26 cellular contexts compared by ENCODE assay signal in genomic region chr17:8021565-8022357, GRCh38. TPM values are rescaled to one million over a fixed set of nuclear protein-coding genes. Genes with fewer than 3 reads are reported as not detected.
DNase-seq lines count a peak whose midpoint lies in the region; ATAC-seq, FAIRE-seq and TF ChIP-seq lines count a peak whose summit lies in the region.
"Had no signal": no experiment of that assay in that cellular context is flagged by ENCODE, and none has a peak within 500 bp of the region (broad histone marks: within the 10 kb centered on the region; RNA-seq: fewer than 3 reads in every experiment).

No MANE protein-coding gene starts in this region.

- no peaks in the 10 kb centered on the region for H4K20me1 ChIP-seq in astrocyte (ENCODE audit: insufficient read depth, low read length)

- no peak for ATAC-seq in left colon
- ATAC-seq: HCT116, Right ventricle myocardium inferior had no signal

- H3K4me2 ChIP-seq in astrocyte (ENCODE audit: low read length): no peak overlapping the region
- H3K4me2 ChIP-seq: KMS-11 had no signal

- H3K9me3 Mint-ChIP-seq in astrocyte (ENCODE audit: unreplicated experiment): no peaks in the 10 kb centered on the region
- H3K9me3 Mint-ChIP-seq: CD8-positive, alpha-beta memory T cell had no signal

- H3K4me1 Mint-ChIP-seq in astrocyte (ENCODE audit: low read depth, unreplicated experiment): peaks cover 30% of the 10 kb centered on the region

- no peaks in the 10 kb centered on the region for H3K36me3 Mint-ChIP-seq in astrocyte (ENCODE audit: low read depth, unreplicated experiment)

- no peak overlapping the region for H3K4me3 ChIP-seq in astrocyte (ENCODE audit: insufficient read depth, low read depth, low read length)
- H3K4me3 ChIP-seq in kidney (ENCODE audit: low read length in 2 of 2): no peak overlapping the region
- no peak overlapping the region for H3K4me3 ChIP-seq in sigmoid colon
- H3K4me3 ChIP-seq: SJSA1 had no signal

- peak overlapping the region; percentile 38 for H3K27ac Mint-ChIP-seq in astrocyte (ENCODE audit: unreplicated experiment)

- no peak for TF ChIP-seq POLR2A in sigmoid colon (IDR thresholded peaks at IDR 0.05)

- H3K4me1 ChIP-seq in astrocyte (ENCODE audit: insufficient read depth, low read length) (no peaks in the 10 kb centered on the region), kidney (ENCODE audit: control insufficient read depth in 1 of 2, insufficient read depth in 1 of 2, low read depth in 1 of 2, low read length in 2 of 2) (no peaks in the 10 kb centered on the region), sigmoid colon (peaks cover 0 to 8% (median 2%) of the 10 kb centered on the region in 4 donors)
- H3K4me1 ChIP-seq: SJSA1 had no signal

- TF ChIP-seq CTCF in astrocyte (IDR thresholded peaks at IDR 0.05; ENCODE audit: insufficient read depth, low read depth, low read length) (no peak), kidney (IDR thresholded peaks at IDR 0.05; ENCODE audit: borderline replicate concordance, extremely low read depth, insufficient read depth) (no peak), sigmoid colon (IDR thresholded peaks at IDR 0.05) (no peak)

- no peaks in the 10 kb centered on the region for H3K79me2 ChIP-seq in astrocyte (ENCODE audit: insufficient read depth, low read length)

- no peak overlapping the region for H2AFZ ChIP-seq in astrocyte (ENCODE audit: low read depth, low read length)

- 92 to 95% methylated on average over 13 of the region's 13 CpGs for WGBS in sigmoid colon, 2 donors

- peak; percentile 38 for DNase-seq in activated effector memory CD4-positive, alpha-beta T cell treated with anti-CD3 and anti-CD28 coated beads, Interleukin-2, amount 50 U/mL, for 16 hours
- no peak for DNase-seq in activated effector memory CD4-positive, alpha-beta T cell treated with Interleukin-2 at 50 U/mL for 16 hours
- no peak for DNase-seq in astrocyte (ENCODE audit: low read depth)
- DNase-seq in kidney: peak; percentile 32
- peak; percentile 39 for DNase-seq in sigmoid colon
- DNase-seq in left colon: no peak
- no peak for DNase-seq in NCI-H748 (lab: John Stamatoyannopoulos, UW; ENCODE audit: unreplicated experiment)
- DNase-seq in stimulated activated naive CD4-positive, alpha-beta T cell treated with Interleukin-2 at 50 U/mL for 16 hours (lab: John Stamatoyannopoulos, UW): no peak
- DNase-seq: AML-193; C1 segment of cervical spinal cord; CD8-positive, alpha-beta memory T cell; GOT3; NCI-H1105 treated with DMSO at 0.1 percent for 48 hours; NCI-H2029 treated with DMSO at 0.1 percent for 48 hours; NCI-H526; OCI-M1 had no signal

- intact Hi-C loops in kidney (cut with DNase I): no loop called here
- intact Hi-C loops in sigmoid colon (cut with DNase I): no loop called here
- intact Hi-C loops in left colon (cut with DNase I, micrococcal nuclease): no loop called here

- H3K4me3 Mint-ChIP-seq in astrocyte (ENCODE audit: unreplicated experiment): no peak overlapping the region

- TF ChIP-seq EP300 in sigmoid colon (IDR thresholded peaks at IDR 0.05): no peak

- peaks cover 10% of the 10 kb centered on the region for H3K27me3 Mint-ChIP-seq in astrocyte (ENCODE audit: low read depth, unreplicated experiment)

- no peak overlapping the region for H3K27ac ChIP-seq in astrocyte (ENCODE audit: low read depth, low read length)
- H3K27ac ChIP-seq in kidney (ENCODE audit: low read depth in 2 of 2, low read length in 2 of 2): no peak overlapping the region
- H3K27ac ChIP-seq in sigmoid colon: no peak overlapping the region
- H3K27ac ChIP-seq: KMS-11, SJSA1 had no signal

- H3K36me3 ChIP-seq in astrocyte (ENCODE audit: insufficient read depth, low read length) (no peaks in the 10 kb centered on the region), kidney (ENCODE audit: control insufficient read depth in 1 of 2, insufficient read depth in 2 of 2, low read length in 2 of 2) (no peaks in the 10 kb centered on the region), sigmoid colon (no peaks in the 10 kb centered on the region)
- H3K36me3 ChIP-seq: SJSA1 had no signal

- H3K9me3 ChIP-seq in astrocyte (ENCODE audit: insufficient read depth, low read depth, low read length): no peaks in the 10 kb centered on the region
- no peaks in the 10 kb centered on the region for H3K9me3 ChIP-seq in kidney (ENCODE audit: control insufficient read depth in 1 of 2, low read length in 2 of 2)
- no peaks in the 10 kb centered on the region for H3K9me3 ChIP-seq in sigmoid colon
- H3K9me3 ChIP-seq: SJSA1 had no signal

- H3K27me3 ChIP-seq in astrocyte (ENCODE audit: insufficient read depth, low read length) (peaks cover 5% of the 10 kb centered on the region), sigmoid colon (peaks cover 0 to 11% (median 0%) of the 10 kb centered on the region in 3 donors)

- no peak overlapping the region for H3K9ac ChIP-seq in astrocyte (ENCODE audit: low read length)
- no peak overlapping the region for H3K9ac ChIP-seq in kidney (ENCODE audit: low read length in 2 of 2)
- H3K9ac ChIP-seq: KMS-11 had no signal

- FAIRE-seq in astrocyte (lab: Jason Lieb, UNC) (no peak), kidney (lab: Jason Lieb, UNC) (no peak)
- FAIRE-seq: G401.6, RCC 7860 had no signal

RNA-seq across cellular contexts. Expression of gene ALOX15B, which starts 17.1 kb away (rescaled TPM):
- not detected in 2 replicates for total RNA-seq in astrocyte
- total RNA-seq in kidney: 8.0 TPM
- polyA plus RNA-seq in kidney (ENCODE audit: insufficient read depth, low read depth, low replicate concordance): 0.15 TPM
- total RNA-seq in sigmoid colon: 1 to 10 TPM; 2.8 to 5.3 (median 4.3) TPM
- 1 to 10 TPM; 1.2 to 3.2 (median 1.8) TPM for polyA plus RNA-seq in sigmoid colon
- 1 to 10 TPM in 1 of 2 donors, under 1 TPM in 1; 0.55 to 2.5 TPM for total RNA-seq in left colon
- total RNA-seq: A172; CD8-positive, alpha-beta memory T cell; Daoy; IMR-90; SJSA1 had no signal
- polyA plus RNA-seq: AG04450; CD8-positive, alpha-beta memory T cell; IMR-90 had no signal

RNA-seq across cellular contexts. Expression of gene GUCY2D, which starts 19.3 kb away (rescaled TPM):
- not detected in 2 replicates for total RNA-seq in astrocyte
- 0.19 TPM for total RNA-seq in kidney
- polyA plus RNA-seq in kidney (ENCODE audit: insufficient read depth, low read depth, low replicate concordance): 0.24 TPM
- not detected for total RNA-seq in sigmoid colon
- under 1 TPM in 1 of 3 donors, not detected in 2; 0.04 TPM for polyA plus RNA-seq in sigmoid colon
- not detected for total RNA-seq in left colon
- total RNA-seq: A172; CD8-positive, alpha-beta memory T cell; IMR-90; SJSA1 had no signal
- polyA plus RNA-seq: AG04450 had no signal

Comparison
In these comparisons a context has a peak if more than half of its experiments do, and no peak if none do; other contexts are left out.
1. DNase-seq: peak in activated effector memory CD4-positive, alpha-beta T cell treated with anti-CD3 and anti-CD28 coated beads, Interleukin-2, amount 50 U/mL, for 16 hours (single experiment), kidney (single experiment) and sigmoid colon (single experiment); none in activated effector memory CD4-positive, alpha-beta T cell treated with Interleukin-2 at 50 U/mL for 16 hours (single experiment), astrocyte (single experiment), left colon (0 of 2), NCI-H748 (single experiment) and stimulated activated naive CD4-positive, alpha-beta T cell treated with Interleukin-2 at 50 U/mL for 16 hours (single experiment).